Comparison of ENCODE assay signal across 18 cellular contexts in genomic region chr2:99998981-99999380, GRCh38.
DNase-seq lines count a peak whose midpoint lies in the region; ATAC-seq lines count a peak whose summit lies in the region.
"Had no signal": no experiment of that assay in that cellular context is flagged by ENCODE, and none has a peak within 500 bp of the region (broad histone marks: within the 10 kb centered on the region; RNA-seq: fewer than 3 reads in every experiment).

No MANE protein-coding gene starts in this region.

- H2BK12ac ChIP-seq in mesenchymal stem cell (ENCODE audit: low read length in 2 of 2), result no peak overlapping the region

- H3K4me1 Mint-ChIP-seq in activated CD4-positive, alpha-beta T cell treated with anti-CD3 and anti-CD28 coated beads, Interleukin-2, amount 10 ng/mL, durations not matched to agents 24 days and 14 days, result peaks cover 6% of the 10 kb centered on the region

- H3K4me2 ChIP-seq in mesenchymal stem cell (ENCODE audit: low read length, poor library complexity, severe bottlenecking), result no peak overlapping the region
- H3K4me2 ChIP-seq: BLaER1 had no signal

- H3K4me3 ChIP-seq in mesenchymal stem cell (ENCODE audit: insufficient read depth in 1 of 2, low read depth in 1 of 2, low read length in 2 of 2), result no peak overlapping the region
- H3K4me3 ChIP-seq: BLaER1, SJCRH30 had no signal

- no peak overlapping the region for H3K23ac ChIP-seq in mesenchymal stem cell (ENCODE audit: low read length in 2 of 2)

- H3K9ac ChIP-seq in mesenchymal stem cell (ENCODE audit: low read length), result no peak overlapping the region
- H3K9ac ChIP-seq: BLaER1 had no signal

- H3K9me3 ChIP-seq in mesenchymal stem cell (ENCODE audit: control insufficient read depth, low read length), result no peaks in the 10 kb centered on the region
- H3K9me3 ChIP-seq: BLaER1, SJCRH30 had no signal

- no peak overlapping the region for H3K14ac ChIP-seq in mesenchymal stem cell (ENCODE audit: low read length in 2 of 2)

- peaks cover 2% of the 10 kb centered on the region for H3K4me1 ChIP-seq in mesenchymal stem cell (ENCODE audit: control insufficient read depth, insufficient read depth, low read depth, low read length)
- H3K4me1 ChIP-seq: BLaER1, SJCRH30 had no signal

- H3K27me3 Mint-ChIP-seq in activated CD4-positive, alpha-beta T cell treated with anti-CD3 and anti-CD28 coated beads, Interleukin-2, amount 10 ng/mL, durations not matched to agents 24 days and 14 days, result no peaks in the 10 kb centered on the region

- H3K27me3 ChIP-seq in mesenchymal stem cell (ENCODE audit: control insufficient read depth in 1 of 2, insufficient read depth in 1 of 2, low read length in 2 of 2), result peaks cover 0 to 17% of the 10 kb centered on the region in 2 experiments
- H3K27me3 ChIP-seq: BLaER1 had no signal

- peaks cover 20% of the 10 kb centered on the region for H3K79me1 ChIP-seq in mesenchymal stem cell (replicated peaks; ENCODE audit: low read length, poor library complexity, severe bottlenecking)

- H2AFZ ChIP-seq in mesenchymal stem cell (ENCODE audit: low read depth, low read length), result no peak overlapping the region

- no peak overlapping the region for H3K18ac ChIP-seq in mesenchymal stem cell (ENCODE audit: low read depth in 1 of 2, low read length in 2 of 2)

- peak in 2 of 3 experiments; percentile 41 to 79 for DNase-seq in NCI-H1417 (lab: John Stamatoyannopoulos, UW)
- no peak for DNase-seq in NCI-H1417 treated with DMSO at 0.1 percent for 48 hours (lab: John Stamatoyannopoulos, UW)
- peak; percentile 23 for DNase-seq in DMS53 treated with DMSO at 0.1 percent for 48 hours (lab: John Stamatoyannopoulos, UW; ENCODE audit: unreplicated experiment)
- peak; percentile 30 for DNase-seq in NCI-H2227 (lab: John Stamatoyannopoulos, UW; ENCODE audit: unreplicated experiment)
- peak; percentile 59 for DNase-seq in mesenchymal stem cell
- no peak for DNase-seq in activated CD4-positive, alpha-beta T cell treated with anti-CD3 and anti-CD28 coated beads, Interleukin-2, amount 50 U/mL, for 4 hours
- DNase-seq in activated CD4-positive, alpha-beta T cell treated with anti-CD3 and anti-CD28 coated beads, Interleukin-2, amount 10 ng/mL, durations not matched to agents 24 days and 14 days, result no peak
- DNase-seq: CD8-positive, alpha-beta memory T cell; GOT3; Karpas-422; MM.1S; NCI-H1105 treated with DMSO at 0.1 percent for 48 hours; NCI-H524 treated with DMSO at 0.1 percent for 48 hours; PC-3; SJCRH30; T-helper 2 cell had no signal

- H2BK15ac ChIP-seq in mesenchymal stem cell (ENCODE audit: low read depth, poor library complexity, severe bottlenecking), result no peak overlapping the region

- H3K4ac ChIP-seq in mesenchymal stem cell (ENCODE audit: low read depth in 1 of 2, low read length in 2 of 2), result peak overlapping the region in 1 of 2 experiments; percentile 15

- H4K8ac ChIP-seq in mesenchymal stem cell (ENCODE audit: low read length), result peak overlapping the region; percentile 12

- H3K27ac Mint-ChIP-seq in activated CD4-positive, alpha-beta T cell treated with anti-CD3 and anti-CD28 coated beads, Interleukin-2, amount 10 ng/mL, durations not matched to agents 24 days and 14 days, result no peak overlapping the region
- H3K27ac Mint-ChIP-seq: CD8-positive, alpha-beta memory T cell had no signal

- ATAC-seq in HG03521 (IDR thresholded peaks at IDR 0.05; ENCODE audit: unreplicated experiment), result no peak
- ATAC-seq: PC-3 had no signal

- H3K9me3 Mint-ChIP-seq in activated CD4-positive, alpha-beta T cell treated with anti-CD3 and anti-CD28 coated beads, Interleukin-2, amount 10 ng/mL, durations not matched to agents 24 days and 14 days, result no peaks in the 10 kb centered on the region
- H3K9me3 Mint-ChIP-seq: CD8-positive, alpha-beta memory T cell had no signal

- H2BK5ac ChIP-seq in mesenchymal stem cell (ENCODE audit: low read depth, low read length, poor library complexity, severe bottlenecking), result no peak overlapping the region

- H2AK5ac ChIP-seq in mesenchymal stem cell (ENCODE audit: low read length, severe bottlenecking), result no peak overlapping the region

- peaks cover 1% of the 10 kb centered on the region for H3K36me3 Mint-ChIP-seq in activated CD4-positive, alpha-beta T cell treated with anti-CD3 and anti-CD28 coated beads, Interleukin-2, amount 10 ng/mL, durations not matched to agents 24 days and 14 days (ENCODE audit: low read depth)
- H3K36me3 Mint-ChIP-seq: CD8-positive, alpha-beta memory T cell had no signal

- H2BK120ac ChIP-seq in mesenchymal stem cell (ENCODE audit: low read depth, low read length), result no peak overlapping the region

- H4K91ac ChIP-seq in mesenchymal stem cell (ENCODE audit: low read length), result no peak overlapping the region

- no peak overlapping the region for H3K27ac ChIP-seq in mesenchymal stem cell (ENCODE audit: low read length, poor library complexity, severe bottlenecking)
- H3K27ac ChIP-seq: BLaER1, SJCRH30 had no signal

- WGBS in mesenchymal stem cell, result 82% methylated on average over 9 of the region's 9 CpGs

- peaks cover 0 to 18% of the 10 kb centered on the region in 2 experiments for H3K36me3 ChIP-seq in mesenchymal stem cell (ENCODE audit: control insufficient read depth in 1 of 2, insufficient read depth in 2 of 2, low read depth in 1 of 2, low read length in 2 of 2)
- H3K36me3 ChIP-seq: SJCRH30 had no signal

- intact Hi-C loops in activated CD4-positive, alpha-beta T cell treated with anti-CD3 and anti-CD28 coated beads, Interleukin-2, amount 10 ng/mL, durations not matched to agents 24 days and 14 days (cut with micrococcal nuclease), result no loop called here

- no peak overlapping the region for H3K4me3 Mint-ChIP-seq in activated CD4-positive, alpha-beta T cell treated with anti-CD3 and anti-CD28 coated beads, Interleukin-2, amount 10 ng/mL, durations not matched to agents 24 days and 14 days

Comparison
In these comparisons a context has a peak if more than half of its experiments do, and no peak if none do; other contexts are left out.
1. DNase-seq: peak in NCI-H1417 (2 of 3), DMS53 treated with DMSO at 0.1 percent for 48 hours (single experiment), NCI-H2227 (single experiment) and mesenchymal stem cell (single experiment); none in NCI-H1417 treated with DMSO at 0.1 percent for 48 hours (single experiment), activated CD4-positive, alpha-beta T cell treated with anti-CD3 and anti-CD28 coated beads, Interleukin-2, amount 50 U/mL, for 4 hours (0 of 2) and activated CD4-positive, alpha-beta T cell treated with anti-CD3 and anti-CD28 coated beads, Interleukin-2, amount 10 ng/mL, durations not matched to agents 24 days and 14 days (single experiment).